ENCODE assay signal across 22 cellular contexts in the genomic region with DNA sequence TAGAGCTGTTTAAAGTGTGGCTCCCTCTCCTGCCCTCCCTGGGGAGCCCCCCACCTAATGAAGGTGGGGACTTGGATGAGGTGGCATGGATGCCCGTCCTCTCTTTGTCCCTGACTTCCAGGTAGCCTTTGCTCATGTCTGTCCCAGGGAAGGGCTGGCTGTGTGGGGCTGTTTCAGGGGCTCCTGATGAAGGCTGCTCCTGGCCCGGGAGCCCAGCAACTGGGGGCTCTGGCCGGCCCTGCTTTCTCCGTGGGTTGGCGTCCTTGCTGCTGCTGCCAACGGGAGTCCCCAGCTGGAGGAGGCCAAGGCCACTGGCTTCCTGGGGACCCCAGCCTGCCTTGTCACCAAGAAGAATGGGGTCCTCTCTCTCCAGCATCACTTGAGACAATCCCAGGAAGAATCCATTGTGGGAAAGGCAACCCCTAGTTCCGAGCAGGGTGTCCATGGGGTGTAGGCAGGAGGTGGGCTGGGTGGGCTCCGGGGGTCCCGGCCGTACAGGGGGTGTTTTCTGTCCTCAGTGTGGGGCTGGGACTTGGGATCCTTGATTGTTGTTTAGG.
"Had no signal": no experiment of that assay in that cellular context is flagged by ENCODE, and none has a peak within 500 bp of the region (broad histone marks: within the 10 kb centered on the region; RNA-seq: fewer than 3 reads in every experiment).

No MANE protein-coding gene starts in this region.

- H3K27ac ChIP-seq: brain microvascular endothelial cell, gastroesophageal sphincter, lower lobe of right lung, psoas muscle, right atrium auricular region, tibial nerve, vagina, VCaP had no signal

- H3K9me3 Mint-ChIP-seq: activated CD4-positive, alpha-beta T cell treated with anti-CD3 and anti-CD28 coated beads, Interleukin-2, amount 10 ng/mL, durations not matched to agents 7 days and 5 days; activated naive CD4-positive, alpha-beta T cell treated with anti-CD3 and anti-CD28 coated beads, Interleukin-2, amount 50 U/mL, for 24 hours; central memory CD8-positive, alpha-beta T cell; effector memory CD8-positive, alpha-beta T cell; naive thymus-derived CD8-positive, alpha-beta T cell; stimulated activated naive CD8-positive, alpha-beta T cell treated with anti-CD3 and anti-CD28 coated beads, Interleukin-15, amount 100 ng/mL, for 72 hours; T-helper 2 cell treated with Interferon-gamma antibody and Interleukin-4, amounts not matched to agents 5 μg/mL and 100 μg/mL, for 36 hours had no signal

- H3K36me3 Mint-ChIP-seq: activated naive CD4-positive, alpha-beta T cell treated with anti-CD3 and anti-CD28 coated beads, Interleukin-2, amount 50 U/mL, for 24 hours; naive thymus-derived CD8-positive, alpha-beta T cell had no signal

- ATAC-seq: activated CD8-positive, alpha-beta T cell treated with anti-CD3 and anti-CD28 coated beads, Interleukin-2, amount 10 ng/mL, durations not matched to agents 7 days and 5 days; effector memory CD8-positive, alpha-beta T cell; gastroesophageal sphincter; naive thymus-derived CD8-positive, alpha-beta T cell; psoas muscle; stimulated activated naive CD8-positive, alpha-beta T cell treated with anti-CD3 and anti-CD28 coated beads, Interleukin-15, amount 100 ng/mL, for 72 hours had no signal

- H3K36me3 ChIP-seq: brain microvascular endothelial cell, pancreas, right atrium auricular region, vagina had no signal

- H3K9me3 ChIP-seq: gastroesophageal sphincter, lower lobe of right lung, pancreas, psoas muscle, right atrium auricular region, tibial nerve, vagina had no signal

- H3K27me3 ChIP-seq: brain microvascular endothelial cell, gastroesophageal sphincter, pancreas, right atrium auricular region, tibial nerve, vagina had no signal

- DNase-seq: activated CD4-positive, alpha-beta T cell treated with anti-CD3 and anti-CD28 coated beads, Interleukin-2, amount 10 ng/mL, durations not matched to agents 7 days and 5 days; activated CD4-positive, CD25-positive, alpha-beta regulatory T cell treated with anti-CD3 and anti-CD28 coated beads, Interleukin-2, amount 50 U/mL, for 72 hours; activated CD8-positive, alpha-beta T cell treated with anti-CD3 and anti-CD28 coated beads, Interleukin-2, amount 10 ng/mL, durations not matched to agents 7 days and 5 days; activated gamma-delta T cell treated with Interleukin-2 at 50 U/mL for 16 hours; brain microvascular endothelial cell; effector memory CD8-positive, alpha-beta T cell; head of caudate nucleus; left colon; lower lobe of right lung; naive thymus-derived CD8-positive, alpha-beta T cell; stimulated activated CD4-positive, alpha-beta T cell treated with anti-CD3 and anti-CD28 coated beads, Interleukin-1b, Interleukin-23, amount 100 ng/mL, for 48 hours; stimulated activated naive CD8-positive, alpha-beta T cell treated with anti-CD3 and anti-CD28 coated beads, Interleukin-15, amount 100 ng/mL, for 72 hours had no signal

- H3K4me3 ChIP-seq: gastroesophageal sphincter, lower lobe of right lung, pancreas, psoas muscle, right atrium auricular region, tibial nerve, vagina had no signal

- H3K4me3 Mint-ChIP-seq: activated CD4-positive, alpha-beta T cell treated with anti-CD3 and anti-CD28 coated beads, Interleukin-2, amount 10 ng/mL, durations not matched to agents 7 days and 5 days; activated CD8-positive, alpha-beta T cell treated with anti-CD3 and anti-CD28 coated beads, Interleukin-2, amount 10 ng/mL, durations not matched to agents 7 days and 5 days; activated naive CD4-positive, alpha-beta T cell treated with anti-CD3 and anti-CD28 coated beads, Interleukin-2, amount 50 U/mL, for 24 hours; central memory CD8-positive, alpha-beta T cell; effector memory CD8-positive, alpha-beta T cell; naive thymus-derived CD8-positive, alpha-beta T cell; stimulated activated naive CD8-positive, alpha-beta T cell treated with anti-CD3 and anti-CD28 coated beads, Interleukin-15, amount 100 ng/mL, for 72 hours; T-helper 2 cell treated with Interferon-gamma antibody and Interleukin-4, amounts not matched to agents 5 μg/mL and 100 μg/mL, for 36 hours had no signal

- H3K27me3 Mint-ChIP-seq: activated CD4-positive, alpha-beta T cell treated with anti-CD3 and anti-CD28 coated beads, Interleukin-2, amount 10 ng/mL, durations not matched to agents 7 days and 5 days; activated naive CD4-positive, alpha-beta T cell treated with anti-CD3 and anti-CD28 coated beads, Interleukin-2, amount 50 U/mL, for 24 hours; central memory CD8-positive, alpha-beta T cell; effector memory CD8-positive, alpha-beta T cell; naive thymus-derived CD8-positive, alpha-beta T cell; stimulated activated naive CD8-positive, alpha-beta T cell treated with anti-CD3 and anti-CD28 coated beads, Interleukin-15, amount 100 ng/mL, for 72 hours had no signal

- H3K4me1 ChIP-seq: pancreas had no signal

- H3K4me1 Mint-ChIP-seq: activated CD4-positive, alpha-beta T cell treated with anti-CD3 and anti-CD28 coated beads, Interleukin-2, amount 10 ng/mL, durations not matched to agents 7 days and 5 days; stimulated activated naive CD8-positive, alpha-beta T cell treated with anti-CD3 and anti-CD28 coated beads, Interleukin-15, amount 100 ng/mL, for 72 hours had no signal

- H3K27ac Mint-ChIP-seq: activated CD4-positive, alpha-beta T cell treated with anti-CD3 and anti-CD28 coated beads, Interleukin-2, amount 10 ng/mL, durations not matched to agents 7 days and 5 days; activated naive CD4-positive, alpha-beta T cell treated with anti-CD3 and anti-CD28 coated beads, Interleukin-2, amount 50 U/mL, for 24 hours; naive thymus-derived CD8-positive, alpha-beta T cell; T-helper 2 cell treated with Interferon-gamma antibody and Interleukin-4, amounts not matched to agents 5 μg/mL and 100 μg/mL, for 36 hours had no signal
